8 cellular contexts compared by ENCODE assay signal in genomic region chr15:64010719-64011118, GRCh38. TPM values are rescaled to one million over a fixed set of nuclear protein-coding genes. Genes with fewer than 3 reads are reported as not detected.
A peak's percentile ranks its signal among the peaks of the same experiment; 100 is the strongest.
DNase-seq lines count a peak whose midpoint lies in the region; ATAC-seq and TF ChIP-seq lines count a peak whose summit lies in the region.

No MANE protein-coding gene starts in this region.

- no peaks in the 10 kb centered on the region for H3K27me3 Mint-ChIP-seq in WTC11 (ENCODE audit: low read depth)
- H3K27me3 Mint-ChIP-seq in naive thymus-derived CD8-positive, alpha-beta T cell: no peaks in the 10 kb centered on the region

- no peak overlapping the region for H3K4me3 ChIP-seq in cardiac fibroblast (replicated peaks in 1 of 2; ENCODE audit: low read depth in 2 of 2, low read length in 2 of 2)
- H3K4me3 ChIP-seq in tibial artery: no peak overlapping the region

- POLR2A ChIA-PET in WTC11 (lab: Charles Lee): interaction anchor here (0.6 kb wide), 1 partner anchor 13 kb away, joined by 3 read pairs; no protein-coding TSS in a partner anchor
- POLR2A ChIA-PET in naive thymus-derived CD8-positive, alpha-beta T cell (lab: Charles Lee): interaction anchor here (0.6 to 3.0 kb wide), 19 partner anchors 9 to 410 kb away, joined by 3 to 21 read pairs (median 4); partner anchors contain the start of genes DAPK2 and HERC1

- peak overlapping the region; percentile 21 for H3K27ac ChIP-seq in KOPT-K1 (ENCODE audit: low read depth, low read length, poor library complexity, severe bottlenecking)
- H3K27ac ChIP-seq in tibial artery: no peak overlapping the region

- intact Hi-C loops in tibial artery (cut with DNase I; ENCODE audit: low total_unique reads): no loop called here

- H3K27me3 ChIP-seq in tibial artery: no peaks in the 10 kb centered on the region

- H3K4me3 Mint-ChIP-seq in WTC11: no peak overlapping the region
- H3K4me3 Mint-ChIP-seq in naive thymus-derived CD8-positive, alpha-beta T cell: peak overlapping the region; percentile 43 to 83 (median 74)

- CTCF ChIA-PET in WTC11 (lab: Charles Lee): interaction anchor here (0.6 to 1.0 kb wide), 3 partner anchors 57 to 657 kb away, joined by 3 to 5 read pairs (median 3); no protein-coding TSS in a partner anchor

- H3K36me3 ChIP-seq in KOPT-K1 (ENCODE audit: insufficient read depth, low read length) (no peaks in the 10 kb centered on the region), tibial artery (no peaks in the 10 kb centered on the region)

- ATAC-seq in GM21723 (IDR thresholded peaks at IDR 0.05; ENCODE audit: unreplicated experiment): peak; percentile 85
- peak; percentile 28; the same call in 1 of the 2 replicates for ATAC-seq in WTC11
- peak; percentile 94 to 99 for ATAC-seq in naive thymus-derived CD8-positive, alpha-beta T cell
- no peak for ATAC-seq in GM21360 (IDR thresholded peaks at IDR 0.05; ENCODE audit: unreplicated experiment)

- no peaks in the 10 kb centered on the region for H3K36me3 Mint-ChIP-seq in WTC11
- no peaks in the 10 kb centered on the region for H3K36me3 Mint-ChIP-seq in naive thymus-derived CD8-positive, alpha-beta T cell

- H3K27ac Mint-ChIP-seq in WTC11: no peak overlapping the region
- peak overlapping the region; percentile 95 to 99 (median 98) for H3K27ac Mint-ChIP-seq in naive thymus-derived CD8-positive, alpha-beta T cell

- H3K9me3 ChIP-seq in KOPT-K1 (ENCODE audit: insufficient read depth, low read length, poor library complexity, severe bottlenecking) (no peaks in the 10 kb centered on the region), tibial artery (no peaks in the 10 kb centered on the region)

- peaks cover 0 to 11% (median 3%) of the 10 kb centered on the region in 4 donors for H3K4me1 ChIP-seq in tibial artery

- no peak for TF ChIP-seq CTCF in WTC11 (IDR thresholded peaks at IDR 0.05)
- TF ChIP-seq CTCF in cardiac fibroblast (IDR thresholded peaks at IDR 0.05; ENCODE audit: low read depth, low read length): no peak
- no peak for TF ChIP-seq CTCF in tibial artery (IDR thresholded peaks at IDR 0.05)

- DNase-seq in Daoy (ENCODE audit: low read depth) (peak; percentile 98), WTC11 (ENCODE audit: low spot score) (no peak), cardiac fibroblast (ENCODE audit: low read depth in 2 of 2) (peak; percentile 80 to 84), tibial artery (peak; percentile 26 to 68)
- peak; percentile 57 to 96 (median 87) for DNase-seq in naive thymus-derived CD8-positive, alpha-beta T cell

- H3K9me3 Mint-ChIP-seq in WTC11: no peaks in the 10 kb centered on the region
- no peaks in the 10 kb centered on the region for H3K9me3 Mint-ChIP-seq in naive thymus-derived CD8-positive, alpha-beta T cell

- peaks cover 6% of the 10 kb centered on the region; the same call in 1 of the 2 replicates for H3K4me1 Mint-ChIP-seq in WTC11
- H3K4me1 Mint-ChIP-seq in naive thymus-derived CD8-positive, alpha-beta T cell: peaks cover 17 to 70% (median 34%) of the 10 kb centered on the region in 4 donors

TF ChIP-seq in WTC11, 78 proteins besides CTCF, POLR2A, EP300 and RAD21 (continues in another document):
- TF ChIP-seq, protein P1, sequence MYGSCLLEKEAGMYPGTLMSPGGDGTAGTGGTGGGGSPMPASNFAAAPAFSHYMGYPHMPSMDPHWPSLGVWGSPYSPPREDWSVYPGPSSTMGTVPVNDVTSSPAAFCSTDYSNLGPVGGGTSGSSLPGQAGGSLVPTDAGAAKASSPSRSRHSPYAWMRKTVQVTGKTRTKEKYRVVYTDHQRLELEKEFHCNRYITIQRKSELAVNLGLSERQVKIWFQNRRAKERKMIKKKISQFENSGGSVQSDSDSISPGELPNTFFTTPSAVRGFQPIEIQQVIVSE (CRISPR knock-in tag; IDR thresholded peaks at IDR 0.05; ENCODE audit: borderline replicate concordance): no peak
- TF ChIP-seq FOXJ3 (CRISPR knock-in tag; IDR thresholded peaks at IDR 0.05; ENCODE audit: borderline replicate concordance): no peak
- TF ChIP-seq JAZF1 (CRISPR knock-in tag; IDR thresholded peaks at IDR 0.05): no peak
- TF ChIP-seq HMGA2 (CRISPR knock-in tag; IDR thresholded peaks at IDR 0.05): no peak
- no peak for TF ChIP-seq NR2C2 (CRISPR knock-in tag; IDR thresholded peaks at IDR 0.05)
- TF ChIP-seq, protein P2, sequence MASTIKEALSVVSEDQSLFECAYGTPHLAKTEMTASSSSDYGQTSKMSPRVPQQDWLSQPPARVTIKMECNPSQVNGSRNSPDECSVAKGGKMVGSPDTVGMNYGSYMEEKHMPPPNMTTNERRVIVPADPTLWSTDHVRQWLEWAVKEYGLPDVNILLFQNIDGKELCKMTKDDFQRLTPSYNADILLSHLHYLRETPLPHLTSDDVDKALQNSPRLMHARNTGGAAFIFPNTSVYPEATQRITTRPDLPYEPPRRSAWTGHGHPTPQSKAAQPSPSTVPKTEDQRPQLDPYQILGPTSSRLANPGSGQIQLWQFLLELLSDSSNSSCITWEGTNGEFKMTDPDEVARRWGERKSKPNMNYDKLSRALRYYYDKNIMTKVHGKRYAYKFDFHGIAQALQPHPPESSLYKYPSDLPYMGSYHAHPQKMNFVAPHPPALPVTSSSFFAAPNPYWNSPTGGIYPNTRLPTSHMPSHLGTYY (CRISPR knock-in tag; IDR thresholded peaks at IDR 0.05): no peak
- TF ChIP-seq ATF1 (CRISPR knock-in tag; IDR thresholded peaks at IDR 0.05): no peak
- TF ChIP-seq ZBTB21 (CRISPR knock-in tag; IDR thresholded peaks at IDR 0.05; ENCODE audit: borderline replicate concordance): no peak
- TF ChIP-seq, protein P3, sequence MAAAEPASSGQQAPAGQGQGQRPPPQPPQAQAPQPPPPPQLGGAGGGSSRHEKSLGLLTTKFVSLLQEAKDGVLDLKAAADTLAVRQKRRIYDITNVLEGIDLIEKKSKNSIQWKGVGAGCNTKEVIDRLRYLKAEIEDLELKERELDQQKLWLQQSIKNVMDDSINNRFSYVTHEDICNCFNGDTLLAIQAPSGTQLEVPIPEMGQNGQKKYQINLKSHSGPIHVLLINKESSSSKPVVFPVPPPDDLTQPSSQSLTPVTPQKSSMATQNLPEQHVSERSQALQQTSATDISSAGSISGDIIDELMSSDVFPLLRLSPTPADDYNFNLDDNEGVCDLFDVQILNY (CRISPR knock-in tag; IDR thresholded peaks at IDR 0.05): no peak
- no peak for TF ChIP-seq ATF3 (CRISPR knock-in tag; conservative IDR thresholded peaks at IDR 0.05)
- TF ChIP-seq NR1H2 (CRISPR knock-in tag; IDR thresholded peaks at IDR 0.05): no peak
- TF ChIP-seq, protein P4, sequence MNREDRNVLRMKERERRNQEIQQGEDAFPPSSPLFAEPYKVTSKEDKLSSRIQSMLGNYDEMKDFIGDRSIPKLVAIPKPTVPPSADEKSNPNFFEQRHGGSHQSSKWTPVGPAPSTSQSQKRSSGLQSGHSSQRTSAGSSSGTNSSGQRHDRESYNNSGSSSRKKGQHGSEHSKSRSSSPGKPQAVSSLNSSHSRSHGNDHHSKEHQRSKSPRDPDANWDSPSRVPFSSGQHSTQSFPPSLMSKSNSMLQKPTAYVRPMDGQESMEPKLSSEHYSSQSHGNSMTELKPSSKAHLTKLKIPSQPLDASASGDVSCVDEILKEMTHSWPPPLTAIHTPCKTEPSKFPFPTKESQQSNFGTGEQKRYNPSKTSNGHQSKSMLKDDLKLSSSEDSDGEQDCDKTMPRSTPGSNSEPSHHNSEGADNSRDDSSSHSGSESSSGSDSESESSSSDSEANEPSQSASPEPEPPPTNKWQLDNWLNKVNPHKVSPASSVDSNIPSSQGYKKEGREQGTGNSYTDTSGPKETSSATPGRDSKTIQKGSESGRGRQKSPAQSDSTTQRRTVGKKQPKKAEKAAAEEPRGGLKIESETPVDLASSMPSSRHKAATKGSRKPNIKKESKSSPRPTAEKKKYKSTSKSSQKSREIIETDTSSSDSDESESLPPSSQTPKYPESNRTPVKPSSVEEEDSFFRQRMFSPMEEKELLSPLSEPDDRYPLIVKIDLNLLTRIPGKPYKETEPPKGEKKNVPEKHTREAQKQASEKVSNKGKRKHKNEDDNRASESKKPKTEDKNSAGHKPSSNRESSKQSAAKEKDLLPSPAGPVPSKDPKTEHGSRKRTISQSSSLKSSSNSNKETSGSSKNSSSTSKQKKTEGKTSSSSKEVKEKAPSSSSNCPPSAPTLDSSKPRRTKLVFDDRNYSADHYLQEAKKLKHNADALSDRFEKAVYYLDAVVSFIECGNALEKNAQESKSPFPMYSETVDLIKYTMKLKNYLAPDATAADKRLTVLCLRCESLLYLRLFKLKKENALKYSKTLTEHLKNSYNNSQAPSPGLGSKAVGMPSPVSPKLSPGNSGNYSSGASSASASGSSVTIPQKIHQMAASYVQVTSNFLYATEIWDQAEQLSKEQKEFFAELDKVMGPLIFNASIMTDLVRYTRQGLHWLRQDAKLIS (CRISPR knock-in tag; IDR thresholded peaks at IDR 0.05; ENCODE audit: borderline replicate concordance): no peak
- TF ChIP-seq ZNF317 (CRISPR knock-in tag; IDR thresholded peaks at IDR 0.05; ENCODE audit: borderline replicate concordance, low read depth): no peak
- TF ChIP-seq, protein P5, sequence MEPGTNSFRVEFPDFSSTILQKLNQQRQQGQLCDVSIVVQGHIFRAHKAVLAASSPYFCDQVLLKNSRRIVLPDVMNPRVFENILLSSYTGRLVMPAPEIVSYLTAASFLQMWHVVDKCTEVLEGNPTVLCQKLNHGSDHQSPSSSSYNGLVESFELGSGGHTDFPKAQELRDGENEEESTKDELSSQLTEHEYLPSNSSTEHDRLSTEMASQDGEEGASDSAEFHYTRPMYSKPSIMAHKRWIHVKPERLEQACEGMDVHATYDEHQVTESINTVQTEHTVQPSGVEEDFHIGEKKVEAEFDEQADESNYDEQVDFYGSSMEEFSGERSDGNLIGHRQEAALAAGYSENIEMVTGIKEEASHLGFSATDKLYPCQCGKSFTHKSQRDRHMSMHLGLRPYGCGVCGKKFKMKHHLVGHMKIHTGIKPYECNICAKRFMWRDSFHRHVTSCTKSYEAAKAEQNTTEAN (CRISPR knock-in tag; IDR thresholded peaks at IDR 0.05): no peak
- TF ChIP-seq, protein P6, sequence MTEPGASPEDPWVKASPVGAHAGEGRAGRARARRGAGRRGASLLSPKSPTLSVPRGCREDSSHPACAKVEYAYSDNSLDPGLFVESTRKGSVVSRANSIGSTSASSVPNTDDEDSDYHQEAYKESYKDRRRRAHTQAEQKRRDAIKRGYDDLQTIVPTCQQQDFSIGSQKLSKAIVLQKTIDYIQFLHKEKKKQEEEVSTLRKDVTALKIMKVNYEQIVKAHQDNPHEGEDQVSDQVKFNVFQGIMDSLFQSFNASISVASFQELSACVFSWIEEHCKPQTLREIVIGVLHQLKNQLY (CRISPR knock-in tag; IDR thresholded peaks at IDR 0.05): no peak
- no peak for TF ChIP-seq ZNF219 (CRISPR knock-in tag; IDR thresholded peaks at IDR 0.05; ENCODE audit: borderline replicate concordance)

RNA-seq across cellular contexts. Expression of gene DAPK2, which starts 35.6 kb away (rescaled TPM):
- total RNA-seq in Daoy (2014; rRNA removed; shearing (Covaris generic)): 1.5 and 1.9 TPM in 2 replicates
- 1.0 to 2.3 TPM (median 1.5 TPM) in 3 replicates for total RNA-seq in WTC11 (2021)
- 1 to 10 TPM; 1.3 to 1.6 TPM for total RNA-seq in naive thymus-derived CD8-positive, alpha-beta T cell
- 1 to 10 TPM in 2 of 3 donors, under 1 TPM in 1; 0.41 to 4.0 (median 1.1) TPM for polyA plus RNA-seq in naive thymus-derived CD8-positive, alpha-beta T cell
